9 cellular contexts compared by ENCODE assay signal in genomic region chr17:2406903-2407790, GRCh38. TPM values are rescaled to one million over a fixed set of nuclear protein-coding genes. Genes with fewer than 3 reads are reported as not detected.
A peak's percentile ranks its signal among the peaks of the same experiment; 100 is the strongest.
DNase-seq lines count a peak whose midpoint lies in the region; ATAC-seq, FAIRE-seq and TF ChIP-seq lines count a peak whose summit lies in the region.
"Had no signal": no experiment of that assay in that cellular context is flagged by ENCODE, and none has a peak within 500 bp of the region (broad histone marks: within the 10 kb centered on the region; RNA-seq: fewer than 3 reads in every experiment).

No MANE protein-coding gene starts in this region.

- peak overlapping the region; percentile 99 for H3K27ac ChIP-seq in PC-3 (ENCODE audit: low read length)
- peak overlapping the region; percentile 74 for H3K27ac ChIP-seq in endothelial cell of umbilical vein (ENCODE audit: insufficient read depth, low read depth, low read length)
- no peak overlapping the region for H3K27ac ChIP-seq in neural progenitor cell
- no peak overlapping the region for H3K27ac ChIP-seq in substantia nigra (ENCODE audit: low read depth, low read length, poor library complexity, severe bottlenecking)

- peak; percentile 80 for ATAC-seq in PC-3
- no peak for ATAC-seq in GM21528 (IDR thresholded peaks at IDR 0.05; ENCODE audit: low FRiP score, unreplicated experiment)
- ATAC-seq in HG03378 (IDR thresholded peaks at IDR 0.05; ENCODE audit: unreplicated experiment): no peak
- ATAC-seq: GM12878 had no signal

- H3K27me3 Mint-ChIP-seq in neural progenitor cell (ENCODE audit: insufficient read depth, low read depth): peaks cover 10% of the 10 kb centered on the region

- no peaks in the 10 kb centered on the region for H3K9me2 ChIP-seq in PC-3 (replicated peaks; ENCODE audit: low read length)

- H2AFZ ChIP-seq in PC-3 (ENCODE audit: low read length) (0 out of 2 replicates have a peak overlapping the region, but pooled peaks have one; percentile 24), endothelial cell of umbilical vein (ENCODE audit: low read depth, low read length) (peak overlapping the region; percentile 25), neural progenitor cell (replicated peaks) (no peak overlapping the region)

- H3K9me3 Mint-ChIP-seq in neural progenitor cell: no peaks in the 10 kb centered on the region

- H3K4me3 ChIP-seq in AG10803 (ENCODE audit: low read length): no peak overlapping the region
- peak overlapping the region; percentile 36; the same call in 1 of the 2 replicates for H3K4me3 ChIP-seq in PC-3 (ENCODE audit: low read length)
- H3K4me3 ChIP-seq in endothelial cell of umbilical vein (replicated peaks in 1 of 3; ENCODE audit: insufficient read depth in 1 of 3, low read depth in 1 of 3, low read length in 3 of 3): no peak overlapping the region
- H3K4me3 ChIP-seq in neural progenitor cell: no peak overlapping the region
- H3K4me3 ChIP-seq: GM12878 had no signal

- BruUV-seq in PC-3 (replicated peaks; lab: Mats Ljungman, UMichigan) (TSS peak; percentile 21), endothelial cell of umbilical vein (replicated peaks; lab: Mats Ljungman, UMichigan) (no TSS peak)

- H3F3A ChIP-seq in PC-3 (ENCODE audit: low read length, unreplicated experiment): peaks cover 14% of the 10 kb centered on the region
- H3F3A ChIP-seq in neural progenitor cell (ENCODE audit: low read depth): peaks cover 12% of the 10 kb centered on the region

- peaks cover 40% of the 10 kb centered on the region for H3K4me1 Mint-ChIP-seq in neural progenitor cell

- H3K4me1 ChIP-seq in PC-3 (ENCODE audit: insufficient read depth, low read length) (peaks cover 46% of the 10 kb centered on the region), endothelial cell of umbilical vein (ENCODE audit: control insufficient read depth, extremely low read depth, insufficient read depth, low read length) (peaks cover 33% of the 10 kb centered on the region), neural progenitor cell (peaks cover 5% of the 10 kb centered on the region)

- H3K79me2 ChIP-seq in PC-3 (ENCODE audit: low read length): 0 out of 2 replicates have a peak, but pooled peaks cover 3% of the 10 kb centered on the region
- H3K79me2 ChIP-seq in endothelial cell of umbilical vein (ENCODE audit: control insufficient read depth, insufficient read depth, low read length): no peaks in the 10 kb centered on the region
- no peaks in the 10 kb centered on the region for H3K79me2 ChIP-seq in neural progenitor cell (ENCODE audit: low read depth)

- no peaks in the 10 kb centered on the region for H3K9me3 ChIP-seq in PC-3 (ENCODE audit: low read length)
- H3K9me3 ChIP-seq in endothelial cell of umbilical vein (replicated peaks; ENCODE audit: control insufficient read depth, insufficient read depth, low read length): no peaks in the 10 kb centered on the region
- no peaks in the 10 kb centered on the region for H3K9me3 ChIP-seq in neural progenitor cell (ENCODE audit: low read depth)

- no peaks in the 10 kb centered on the region for H4K20me1 ChIP-seq in PC-3 (ENCODE audit: low read length)
- H4K20me1 ChIP-seq in endothelial cell of umbilical vein (replicated peaks; ENCODE audit: control insufficient read depth, extremely low read depth, insufficient read depth, low read length): no peaks in the 10 kb centered on the region
- no peaks in the 10 kb centered on the region for H4K20me1 ChIP-seq in neural progenitor cell (ENCODE audit: low read depth)

- TF ChIP-seq POLR2A in endothelial cell of umbilical vein (IDR thresholded peaks at IDR 0.05; ENCODE audit: low read depth, low read length): peak; percentile 41

- peaks cover 8% of the 10 kb centered on the region for H3K36me3 Mint-ChIP-seq in neural progenitor cell

- H3K36me3 ChIP-seq in PC-3 (ENCODE audit: low read depth, low read length) (no peaks in the 10 kb centered on the region), endothelial cell of umbilical vein (ENCODE audit: control insufficient read depth in 2 of 2, extremely low read depth in 1 of 2, insufficient read depth in 2 of 2, low read length in 2 of 2) (no peaks in the 10 kb centered on the region), neural progenitor cell (no peaks in the 10 kb centered on the region)

- H3K27ac Mint-ChIP-seq in neural progenitor cell: peak overlapping the region; percentile 84

- CTCF ChIA-PET in PC-3 (lab: Charles Lee) (interaction anchor here (0.5 to 1.7 kb wide), 4 partner anchors 9 to 519 kb away, joined by 3 to 9 read pairs (median 6); partner anchors contain the start of gene SRR), endothelial cell of umbilical vein (lab: Charles Lee) (interaction anchor here (0.6 to 2.4 kb wide), 10 partner anchors 9 to 191 kb away, joined by 3 to 53 read pairs (median 3); no protein-coding TSS in a partner anchor)

- intact Hi-C loops in PC-3 (cut with micrococcal nuclease): no loop called here
- intact Hi-C loops in endothelial cell of umbilical vein (cut with micrococcal nuclease): no loop called here

- H3K27me3 ChIP-seq in PC-3 (ENCODE audit: low read length) (no peaks in the 10 kb centered on the region), endothelial cell of umbilical vein (ENCODE audit: control insufficient read depth in 2 of 2, insufficient read depth in 2 of 2, low read length in 2 of 2) (no peaks in the 10 kb centered on the region), neural progenitor cell (no peaks in the 10 kb centered on the region)

- FAIRE-seq in endothelial cell of umbilical vein (lab: Jason Lieb, UNC): peak; percentile 96
- FAIRE-seq: GM12878 had no signal

- H3K9me1 ChIP-seq in endothelial cell of umbilical vein (replicated peaks; ENCODE audit: control insufficient read depth, extremely low read depth, insufficient read depth, low read length): no peaks in the 10 kb centered on the region

- dilution Hi-C loops in endothelial cell of umbilical vein (cut with MboI; ENCODE audit: extremely low pct_ligation_motif_present, low sequenced_read_pairs): no loop called here

- H3K4me3 Mint-ChIP-seq in neural progenitor cell: peak overlapping the region; percentile 3

- POLR2A ChIA-PET in PC-3 (lab: Charles Lee; ENCODE audit: unreplicated experiment) (interaction anchor here (0.5 to 1.0 kb wide), 4 partner anchors 14 to 270 kb away, joined by 4 to 7 read pairs (median 4); partner anchors contain the start of gene TSR1), endothelial cell of umbilical vein (lab: Charles Lee) (no interaction called here)

- TF ChIP-seq CTCF in AG10803 (conservative IDR thresholded peaks at IDR 0.05; ENCODE audit: low read length): no peak
- no peak for TF ChIP-seq CTCF in PC-3 (conservative IDR thresholded peaks at IDR 0.05; ENCODE audit: low read depth, low read length)
- TF ChIP-seq CTCF in endothelial cell of umbilical vein (IDR thresholded peaks at IDR 0.05; ENCODE audit: extremely low read depth in 1 of 2, insufficient read depth in 1 of 2, low read depth in 1 of 2, low read length in 2 of 2): no peak
- TF ChIP-seq CTCF in neural progenitor cell (IDR thresholded peaks at IDR 0.05): no peak

- H3K4me2 ChIP-seq in PC-3 (ENCODE audit: low read length) (peak overlapping the region; percentile 66), endothelial cell of umbilical vein (ENCODE audit: insufficient read depth, low read length) (peak overlapping the region; percentile 14), neural progenitor cell (no peak overlapping the region)

- DNase-seq in AG10803 (ENCODE audit: low read depth) (peak; percentile 86), PC-3 (peak; percentile 95), endothelial cell of umbilical vein (ENCODE audit: low read depth, low spot score) (peak; percentile 84), neural progenitor cell (ENCODE audit: low spot score) (no peak), substantia nigra (lab: John Stamatoyannopoulos, UW) (no peak), DMS 273 treated with DMSO at 0.1 percent for 48 hours (lab: John Stamatoyannopoulos, UW) (no peak)

- H3K9ac ChIP-seq in PC-3 (ENCODE audit: low read length): peak overlapping the region; percentile 86
- no peak overlapping the region for H3K9ac ChIP-seq in endothelial cell of umbilical vein (replicated peaks; ENCODE audit: extremely low read depth, insufficient read depth, low read length)
- H3K9ac ChIP-seq in neural progenitor cell: no peak overlapping the region

TF ChIP-seq in endothelial cell of umbilical vein, 7 proteins besides CTCF, POLR2A, EP300 and RAD21:
- TF ChIP-seq EZH2 (IDR thresholded peaks at IDR 0.05; ENCODE audit: borderline replicate concordance, low read depth, low read length, severe bottlenecking) (no peak), FOS (IDR thresholded peaks at IDR 0.05; ENCODE audit: borderline replicate concordance, insufficient read depth, low read length) (peak; percentile 40), POLR2AphosphoS5 (IDR thresholded peaks at IDR 0.05; ENCODE audit: insufficient read depth, low read depth, low read length) (peak; percentile 18), JUN (IDR thresholded peaks at IDR 0.05; ENCODE audit: borderline replicate concordance, insufficient read depth, insufficient read length, low read depth) (no peak), MAX (IDR thresholded peaks at IDR 0.05; ENCODE audit: insufficient read depth, insufficient read length) (no peak), MYC (IDR thresholded peaks at IDR 0.05; ENCODE audit: low read depth, low read length) (no peak), GATA2 (IDR thresholded peaks at IDR 0.05; ENCODE audit: insufficient read depth, insufficient read length, low read depth, low read length) (peak; percentile 72)

RNA-seq across cellular contexts. Expression of gene MNT, which starts 6.3 kb away (rescaled TPM):
- total RNA-seq in PC-3 (2014; rRNA removed) (19.1 and 26.0 TPM in 2 replicates), endothelial cell of umbilical vein (21.6 TPM in 2 replicates), neural progenitor cell (ENCODE audit: low replicate concordance) (2.2 and 11.1 TPM in 2 replicates)
- polyA plus RNA-seq in endothelial cell of umbilical vein: 4.1 and 6.6 TPM in 2 replicates
- 3.1 and 3.8 TPM in 2 replicates for polyA plus RNA-seq in endothelial cell of umbilical vein (2011; cell fraction: cytosol; rRNA removed)
- 16.3 and 21.0 TPM in 2 replicates for polyA plus RNA-seq in endothelial cell of umbilical vein (2011; cell fraction: nucleus; rRNA removed)
- polyA plus RNA-seq in endothelial cell of umbilical vein (2012): 8.5 and 13.1 TPM in 2 replicates
- polyA minus RNA-seq in endothelial cell of umbilical vein: 5.5 and 8.6 TPM in 2 replicates
- 7.8 TPM for polyA minus RNA-seq in endothelial cell of umbilical vein (2011; cell fraction: cytosol; rRNA and poly(A)+ RNA removed)
- 7.6 and 17.2 TPM in 2 replicates for polyA minus RNA-seq in endothelial cell of umbilical vein (2011; cell fraction: nucleus; rRNA and poly(A)+ RNA removed)

Comparison
In these comparisons a context has a peak if more than half of its experiments do, and no peak if none do; other contexts are left out.
1. DNase-seq: peak in AG10803 (single experiment), PC-3 (single experiment) and endothelial cell of umbilical vein (single experiment); none in neural progenitor cell (single experiment), substantia nigra (0 of 49) and DMS 273 treated with DMSO at 0.1 percent for 48 hours (single experiment).
2. H3K27ac ChIP-seq: peak in PC-3 (single experiment) and endothelial cell of umbilical vein (single experiment); none in neural progenitor cell (single experiment) and substantia nigra (single experiment).